12 cellular contexts compared by ENCODE assay signal in the genomic region with DNA sequence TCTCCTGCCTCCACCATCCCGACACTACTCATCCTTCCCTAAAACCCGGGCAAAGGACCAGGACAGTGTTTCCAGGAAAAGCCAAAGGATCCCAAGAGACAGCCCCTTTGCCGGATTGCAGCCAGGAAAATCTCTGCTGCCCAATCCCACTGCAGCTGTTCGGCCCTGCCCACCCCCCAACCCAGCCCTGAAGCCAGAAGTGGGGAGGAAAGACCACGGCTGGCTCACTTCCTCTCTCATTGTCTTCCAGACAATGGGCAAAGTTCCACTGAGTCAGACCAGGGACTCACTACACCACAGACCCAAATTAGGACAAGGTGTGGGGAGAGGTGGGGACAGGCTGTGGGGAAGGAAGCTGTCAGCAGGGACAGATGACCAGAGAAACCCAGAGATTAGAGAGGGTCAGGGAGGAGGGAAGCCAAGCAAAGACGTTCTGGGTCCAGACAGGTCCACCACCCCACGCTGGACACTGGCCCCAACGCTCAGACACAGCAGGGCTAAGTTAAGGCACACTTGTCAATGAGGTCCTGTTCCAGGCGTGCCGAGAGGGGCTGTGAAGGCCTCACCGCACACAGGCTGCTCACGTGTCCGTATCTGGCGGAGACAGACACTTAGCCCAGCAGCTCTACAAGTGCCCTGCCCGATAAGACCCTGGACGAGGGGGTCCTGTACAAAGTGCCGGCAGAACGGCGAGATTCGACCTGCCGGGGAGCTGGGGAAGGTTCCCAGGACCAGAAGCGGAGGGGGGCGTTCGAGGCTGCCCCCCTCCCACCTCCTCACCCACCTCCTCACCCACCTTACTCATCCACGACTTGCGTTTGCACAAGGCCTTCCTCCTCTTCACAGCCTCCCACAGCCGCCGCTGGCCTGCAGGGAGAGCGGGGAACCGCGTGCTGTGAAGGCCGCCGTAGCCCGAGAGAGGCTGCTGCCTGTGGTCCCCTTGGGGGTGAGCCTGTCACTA. TPM values are rescaled to one million over a fixed set of nuclear protein-coding genes. Genes with fewer than 3 reads are reported as not detected.
A peak's percentile ranks its signal among the peaks of the same experiment; 100 is the strongest.
DNase-seq lines count a peak whose midpoint lies in the region; ATAC-seq, FAIRE-seq and TF ChIP-seq lines count a peak whose summit lies in the region.
"Had no signal": no experiment of that assay in that cellular context is flagged by ENCODE, and none has a peak within 500 bp of the region (broad histone marks: within the 10 kb centered on the region; RNA-seq: fewer than 3 reads in every experiment).

No MANE protein-coding gene starts in this region.

- H3K4me3 ChIP-seq in HEK293 (ENCODE audit: low read depth, low read length) (no peak overlapping the region), astrocyte (ENCODE audit: insufficient read depth, low read depth, low read length) (no peak overlapping the region), heart right ventricle (peak overlapping the region in 1 of 10 donors; percentile 18)
- H3K4me3 ChIP-seq: prostate gland had no signal

- CTCF ChIA-PET in HEK293 (lab: Yijun Ruan, JAX): interaction anchor here (0.8 to 2.2 kb wide), 3 partner anchors 8 to 27 kb away, joined by 3 to 14 read pairs (median 4); no protein-coding TSS in a partner anchor

- no peaks in the 10 kb centered on the region for H3K27me3 Mint-ChIP-seq in astrocyte (ENCODE audit: low read depth, unreplicated experiment)

- 40 to 57% methylated on average over 34 of the region's 34 CpGs for WGBS in heart right ventricle, 2 donors

- H3K27ac ChIP-seq in HEK293 (ENCODE audit: extremely low read depth, low read depth, low read length): no peak overlapping the region
- H3K27ac ChIP-seq in astrocyte (ENCODE audit: low read depth, low read length): no peak overlapping the region
- H3K27ac ChIP-seq in heart right ventricle: peak overlapping the region; percentile 17 to 90 (median 80)
- H3K27ac ChIP-seq: prostate gland had no signal

- TF ChIP-seq CTCF in HEK293 (tag by site-specific recombination; IDR thresholded peaks at IDR 0.05) (no peak), astrocyte (IDR thresholded peaks at IDR 0.05; ENCODE audit: insufficient read depth, low read depth, low read length) (no peak), heart right ventricle (IDR thresholded peaks at IDR 0.05) (no peak)

- H3K36me3 ChIP-seq in HEK293 (ENCODE audit: control insufficient read depth in 2 of 2, insufficient read depth in 1 of 2, low read length in 2 of 2): peaks cover 0 to 53% of the 10 kb centered on the region in 2 experiments; a peak in 1 of 3 replicates
- peaks cover 2% of the 10 kb centered on the region for H3K36me3 ChIP-seq in astrocyte (ENCODE audit: insufficient read depth, low read length)
- peaks cover 0 to 41% (median 6%) of the 10 kb centered on the region in 9 donors for H3K36me3 ChIP-seq in heart right ventricle

- peak overlapping the region; percentile 35 for H3K4me3 Mint-ChIP-seq in astrocyte (ENCODE audit: unreplicated experiment)
- H3K4me3 Mint-ChIP-seq: CD8-positive, alpha-beta T cell had no signal

- peak; percentile 73 for DNase-seq in astrocyte (ENCODE audit: low read depth)
- DNase-seq in heart right ventricle: peak; percentile 50 to 54
- peak; percentile 82 for DNase-seq in pulmonary artery endothelial cell (ENCODE audit: low read depth, low spot score)
- no peak for DNase-seq in NCI-H2081 (lab: John Stamatoyannopoulos, UW)
- DNase-seq in NCI-H526 (lab: John Stamatoyannopoulos, UW): no peak
- DNase-seq: activated CD4-positive, alpha-beta T cell treated with anti-CD3 and anti-CD28 coated beads for 48 hours; CD8-positive, alpha-beta T cell had no signal

- intact Hi-C loops in heart right ventricle (cut with DNase I): no loop called here

- no peaks in the 10 kb centered on the region for H3K27me3 ChIP-seq in astrocyte (ENCODE audit: insufficient read depth, low read length)
- no peaks in the 10 kb centered on the region for H3K27me3 ChIP-seq in heart right ventricle

- H3K9ac ChIP-seq in astrocyte (ENCODE audit: low read length): peak overlapping the region; percentile 41

- H3K9me3 Mint-ChIP-seq in astrocyte (ENCODE audit: unreplicated experiment): no peaks in the 10 kb centered on the region
- H3K9me3 Mint-ChIP-seq: activated naive CD4-positive, alpha-beta T cell treated with anti-CD3 and anti-CD28 coated beads, Interleukin-2, amount 50 U/mL, for 72 hours; CD8-positive, alpha-beta T cell had no signal

- ATAC-seq in heart right ventricle (peak; percentile 54 to 85 (median 71)), GM19463 (IDR thresholded peaks at IDR 0.05; ENCODE audit: unreplicated experiment) (no peak), HG02678 (IDR thresholded peaks at IDR 0.05; ENCODE audit: unreplicated experiment) (no peak)
- ATAC-seq: CD8-positive, alpha-beta T cell had no signal

- POLR2A ChIA-PET in HEK293 (lab: Yijun Ruan, JAX): no interaction called here

- H3K9me3 ChIP-seq in HEK293 (ENCODE audit: control insufficient read depth, insufficient read depth, low read depth, low read length): no peaks in the 10 kb centered on the region
- no peaks in the 10 kb centered on the region for H3K9me3 ChIP-seq in astrocyte (ENCODE audit: insufficient read depth, low read depth, low read length)
- no peaks in the 10 kb centered on the region for H3K9me3 ChIP-seq in heart right ventricle
- H3K9me3 ChIP-seq: prostate gland had no signal

- peaks cover 42% of the 10 kb centered on the region for H3K79me2 ChIP-seq in astrocyte (ENCODE audit: insufficient read depth, low read length)

- peak overlapping the region; percentile 5 for H2AFZ ChIP-seq in astrocyte (ENCODE audit: low read depth, low read length)

- FAIRE-seq in astrocyte (lab: Jason Lieb, UNC): no peak

- peaks cover 2% of the 10 kb centered on the region for H4K20me1 ChIP-seq in astrocyte (ENCODE audit: insufficient read depth, low read length)

- H3K4me1 ChIP-seq in HEK293 (ENCODE audit: control insufficient read depth, insufficient read depth, low read length): no peaks in the 10 kb centered on the region
- H3K4me1 ChIP-seq in astrocyte (ENCODE audit: insufficient read depth, low read length): peaks cover 23% of the 10 kb centered on the region
- H3K4me1 ChIP-seq in heart right ventricle: peaks cover 17 to 67% (median 50%) of the 10 kb centered on the region in 9 donors
- H3K4me1 ChIP-seq: prostate gland had no signal

- H3K36me3 Mint-ChIP-seq in astrocyte (ENCODE audit: low read depth, unreplicated experiment): peaks cover 6% of the 10 kb centered on the region
- H3K36me3 Mint-ChIP-seq: activated naive CD4-positive, alpha-beta T cell treated with anti-CD3 and anti-CD28 coated beads, Interleukin-2, amount 50 U/mL, for 72 hours had no signal

- peak overlapping the region; percentile 69 for H3K4me2 ChIP-seq in astrocyte (ENCODE audit: low read length)

- peaks cover 24% of the 10 kb centered on the region for H3K4me1 Mint-ChIP-seq in astrocyte (ENCODE audit: low read depth, unreplicated experiment)

- peak overlapping the region; percentile 58 for H3K27ac Mint-ChIP-seq in astrocyte (ENCODE audit: unreplicated experiment)
- H3K27ac Mint-ChIP-seq: CD8-positive, alpha-beta T cell had no signal

TF ChIP-seq in HEK293, 187 proteins besides CTCF, POLR2A, EP300 and RAD21:
- TF ChIP-seq ZFHX2 (tag by site-specific recombination; conservative IDR thresholded peaks at IDR 0.05): peak; percentile 76
- TF ChIP-seq KLF8 (tag by site-specific recombination; IDR thresholded peaks at IDR 0.05): no peak
- TF ChIP-seq ZNF596 (tag by site-specific recombination; IDR thresholded peaks at IDR 0.05): no peak
- no peak for TF ChIP-seq GFI1B (tag by site-specific recombination; IDR thresholded peaks at IDR 0.05)
- TF ChIP-seq ZBTB17 (tag by site-specific recombination; IDR thresholded peaks at IDR 0.05): no peak
- TF ChIP-seq ZNF37A (tag by site-specific recombination; IDR thresholded peaks at IDR 0.05): no peak
- TF ChIP-seq ZNF626 (tag by site-specific recombination; IDR thresholded peaks at IDR 0.05): no peak
- peak; percentile 66 for TF ChIP-seq EGR2 (tag by site-specific recombination; IDR thresholded peaks at IDR 0.05; ENCODE audit: low read depth)
- no peak for TF ChIP-seq ZNF747 (tag by site-specific recombination; IDR thresholded peaks at IDR 0.05)

RNA-seq across cellular contexts. Expression of gene TNK2, which starts 21.9 kb away (rescaled TPM):
- 37.1 and 39.1 TPM in 2 replicates for total RNA-seq in astrocyte
- total RNA-seq in heart right ventricle: 10 to 100 TPM; 17.6 to 47.3 (median 32.2) TPM
- polyA plus RNA-seq in heart right ventricle: 10 to 100 TPM; 31.3 to 48.3 TPM
- 8.0 and 10.5 TPM in 2 replicates for total RNA-seq in pulmonary artery endothelial cell

Comparison
In these comparisons a context has a peak if more than half of its experiments do, and no peak if none do; other contexts are left out.
1. H3K27ac ChIP-seq: peak in heart right ventricle (10 of 10); none in HEK293 (single experiment) and astrocyte (single experiment).
2. DNase-seq: peak in astrocyte (single experiment), heart right ventricle (2 of 2) and pulmonary artery endothelial cell (single experiment); none in NCI-H2081 (0 of 2) and NCI-H526 (0 of 2).
3. ATAC-seq: peak in heart right ventricle (8 of 8); none in GM19463 (single experiment) and HG02678 (single experiment).